Comparison of ENCODE assay signal across 35 cellular contexts in the genomic region with DNA sequence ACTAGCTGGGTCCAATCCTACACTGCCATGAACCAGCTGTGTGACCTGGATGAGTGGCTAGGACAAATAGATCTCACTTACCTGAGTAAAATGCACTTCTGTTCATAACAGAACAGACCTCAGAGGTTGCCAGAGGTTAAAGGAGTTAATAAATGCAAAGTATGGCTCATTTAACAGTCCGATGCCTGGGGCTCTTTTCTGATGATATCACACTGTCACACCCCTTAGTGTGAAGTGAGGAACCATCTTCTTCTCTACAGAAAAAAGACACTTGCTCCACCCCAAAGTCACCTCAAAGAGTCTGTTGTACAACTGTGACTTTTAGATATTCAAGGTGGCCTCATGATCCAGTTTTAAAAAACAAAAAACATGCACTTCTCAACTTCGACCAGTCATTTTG.
"Had no signal": no experiment of that assay in that cellular context is flagged by ENCODE, and none has a peak within 500 bp of the region (broad histone marks: within the 10 kb centered on the region; RNA-seq: fewer than 3 reads in every experiment).

No MANE protein-coding gene starts in this region.

- H3K27ac Mint-ChIP-seq: activated CD4-positive, alpha-beta memory T cell treated with anti-CD3 and anti-CD28 coated beads, Interleukin-2, amount 10 ng/mL, durations not matched to agents 7 days and 5 days; activated CD8-positive, alpha-beta memory T cell treated with anti-CD3 and anti-CD28 coated beads, Interleukin-2, amount 10 ng/mL, durations not matched to agents 7 days and 5 days; activated naive CD4-positive, alpha-beta T cell treated with anti-CD3 and anti-CD28 coated beads, Interleukin-2, amount 10 ng/mL, durations not matched to agents 7 days and 5 days; activated naive CD8-positive, alpha-beta T cell; activated naive CD8-positive, alpha-beta T cell treated with anti-CD3 and anti-CD28 coated beads, Interleukin-2, amount 50 U/mL, for 24 hours; brain; T-cell had no signal

- H3K9me3 Mint-ChIP-seq: activated CD4-positive, alpha-beta memory T cell treated with anti-CD3 and anti-CD28 coated beads, Interleukin-2, amount 10 ng/mL, durations not matched to agents 7 days and 5 days; activated naive CD4-positive, alpha-beta T cell treated with anti-CD3 and anti-CD28 coated beads, Interleukin-2, amount 10 ng/mL, durations not matched to agents 7 days and 5 days; activated naive CD8-positive, alpha-beta T cell treated with anti-CD3 and anti-CD28 coated beads, Interleukin-2, amount 50 U/mL, for 24 hours; brain; T-cell had no signal

- H3K4me3 Mint-ChIP-seq: activated CD4-positive, alpha-beta memory T cell treated with anti-CD3 and anti-CD28 coated beads, Interleukin-2, amount 10 ng/mL, durations not matched to agents 7 days and 5 days; activated CD8-positive, alpha-beta memory T cell treated with anti-CD3 and anti-CD28 coated beads, Interleukin-2, amount 10 ng/mL, durations not matched to agents 7 days and 5 days; activated naive CD4-positive, alpha-beta T cell treated with anti-CD3 and anti-CD28 coated beads, Interleukin-2, amount 10 ng/mL, durations not matched to agents 7 days and 5 days; activated naive CD8-positive, alpha-beta T cell; activated naive CD8-positive, alpha-beta T cell treated with anti-CD3 and anti-CD28 coated beads, Interleukin-2, amount 50 U/mL, for 24 hours; brain; T-cell had no signal

- DNase-seq: activated CD4-positive, alpha-beta memory T cell treated with anti-CD3 and anti-CD28 coated beads, Interleukin-2, amount 10 ng/mL, durations not matched to agents 7 days and 5 days; activated CD4-positive, alpha-beta T cell treated with anti-CD3 and anti-CD28 coated beads for 1 hour; activated CD4-positive, alpha-beta T cell treated with anti-CD3 and anti-CD28 coated beads for 48 hours; activated CD4-positive, CD25-positive, alpha-beta regulatory T cell; activated CD8-positive, alpha-beta memory T cell treated with anti-CD3 and anti-CD28 coated beads for 24 hours; activated CD8-positive, alpha-beta memory T cell treated with anti-CD3 and anti-CD28 coated beads, Interleukin-2, amount 10 ng/mL, durations not matched to agents 7 days and 5 days; activated CD8-positive, alpha-beta memory T cell treated with anti-CD3 and anti-CD28 coated beads, Interleukin-2, amount 50 U/mL, for 48 hours; activated effector memory CD4-positive, alpha-beta T cell treated with Interleukin-2 at 50 U/mL for 16 hours; activated naive CD4-positive, alpha-beta T cell treated with anti-CD3 and anti-CD28 coated beads, Interleukin-2, amount 10 ng/mL, durations not matched to agents 7 days and 5 days; activated naive CD8-positive, alpha-beta T cell treated with anti-CD3 and anti-CD28 coated beads, Interleukin-2, amount 50 U/mL, for 24 hours; activated T-cell treated with anti-CD3 and anti-CD28 coated beads, Interleukin-2, amount 50 U/mL, for 48 hours; anterior cingulate cortex; caudate nucleus; NCI-H1092 treated with DMSO at 0.1 percent for 48 hours; NCI-H1417 treated with DMSO at 0.1 percent for 48 hours; NCI-H187 treated with DMSO at 0.1 percent for 48 hours; NCI-H2081; NCI-H2171 treated with DMSO at 0.1 percent for 48 hours; NCI-H2227 treated with DMSO at 0.1 percent for 48 hours; NCI-H524 treated with DMSO at 0.1 percent for 48 hours; NCI-H748 treated with DMSO at 0.1 percent for 48 hours; NK-92 treated with Interleukin-12 subunit alpha and Interleukin-12 subunit beta, amount 100 ng/mL, for 24 hours; PC-9; SIG-M5; T-cell; T-helper 2 cell; T-helper 9 cell; WERI-Rb-1 had no signal

- FAIRE-seq: bronchial epithelial cell, RCC 7860 had no signal

- H3K4me1 Mint-ChIP-seq: activated CD4-positive, alpha-beta memory T cell treated with anti-CD3 and anti-CD28 coated beads, Interleukin-2, amount 10 ng/mL, durations not matched to agents 7 days and 5 days; activated CD8-positive, alpha-beta memory T cell treated with anti-CD3 and anti-CD28 coated beads, Interleukin-2, amount 10 ng/mL, durations not matched to agents 7 days and 5 days; brain had no signal

- H3K27ac ChIP-seq: PC-9, RWPE1, WERI-Rb-1 had no signal

- ATAC-seq: activated CD8-positive, alpha-beta memory T cell treated with anti-CD3 and anti-CD28 coated beads, Interleukin-2, amount 10 ng/mL, durations not matched to agents 7 days and 5 days; activated naive CD8-positive, alpha-beta T cell treated with anti-CD3 and anti-CD28 coated beads, Interleukin-2, amount 50 U/mL, for 24 hours; Right ventricle myocardium inferior; SK-N-SH treated with all-trans-retinoic acid at 6 μM for 48 hours; T-cell had no signal

- H3K27me3 Mint-ChIP-seq: activated CD4-positive, alpha-beta memory T cell treated with anti-CD3 and anti-CD28 coated beads, Interleukin-2, amount 10 ng/mL, durations not matched to agents 7 days and 5 days; activated CD8-positive, alpha-beta memory T cell treated with anti-CD3 and anti-CD28 coated beads, Interleukin-2, amount 10 ng/mL, durations not matched to agents 7 days and 5 days; activated naive CD4-positive, alpha-beta T cell treated with anti-CD3 and anti-CD28 coated beads, Interleukin-2, amount 10 ng/mL, durations not matched to agents 7 days and 5 days; activated naive CD8-positive, alpha-beta T cell; activated naive CD8-positive, alpha-beta T cell treated with anti-CD3 and anti-CD28 coated beads, Interleukin-2, amount 50 U/mL, for 24 hours; T-cell had no signal

- H3K36me3 Mint-ChIP-seq: activated CD8-positive, alpha-beta memory T cell treated with anti-CD3 and anti-CD28 coated beads, Interleukin-2, amount 10 ng/mL, durations not matched to agents 7 days and 5 days; activated naive CD4-positive, alpha-beta T cell treated with anti-CD3 and anti-CD28 coated beads, Interleukin-2, amount 10 ng/mL, durations not matched to agents 7 days and 5 days; activated naive CD8-positive, alpha-beta T cell; brain; T-cell had no signal
